ENCODE assay signal across 18 cellular contexts in the genomic region with DNA sequence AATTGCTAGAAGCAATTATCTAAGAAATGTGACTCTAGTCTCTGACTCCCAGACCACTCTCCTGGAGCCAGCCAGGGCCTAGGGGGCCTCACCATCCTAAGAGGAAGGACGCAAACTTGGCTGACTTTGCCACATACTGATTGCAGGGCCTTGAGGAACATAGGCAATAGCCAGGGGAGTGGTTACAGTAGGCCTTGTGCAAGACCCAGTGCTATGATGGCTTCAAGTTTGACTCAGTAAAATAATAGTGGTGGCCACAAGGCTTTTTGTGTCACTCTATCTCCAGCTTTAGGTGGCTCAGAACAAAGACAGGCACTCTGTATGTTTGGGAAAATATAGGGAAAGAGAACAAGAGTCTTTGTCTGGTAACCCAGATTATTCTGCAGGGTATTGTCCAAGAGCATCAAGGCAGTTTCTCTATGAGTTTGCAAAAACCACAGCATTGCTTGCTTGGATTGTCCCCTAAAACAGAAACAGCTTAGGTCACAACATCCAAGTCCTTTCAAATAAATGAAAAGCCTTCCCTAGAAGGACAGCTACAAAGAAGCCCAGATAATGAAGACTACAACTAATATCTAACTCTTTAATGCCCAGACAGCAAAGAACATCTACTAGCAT.
DNase-seq lines count a peak whose midpoint lies in the region; ATAC-seq and TF ChIP-seq lines count a peak whose summit lies in the region.
"Had no signal": no experiment of that assay in that cellular context is flagged by ENCODE, and none has a peak within 500 bp of the region (broad histone marks: within the 10 kb centered on the region; RNA-seq: fewer than 3 reads in every experiment).

No MANE protein-coding gene starts in this region.

- H3K27me3 Mint-ChIP-seq in activated T-helper 17 cell treated with anti-CD3 and anti-CD28 coated beads, Interleukin-2, amount 50 U/mL, for 72 hours = no peaks in the 10 kb centered on the region
- H3K27me3 Mint-ChIP-seq: activated T-cell treated with anti-CD3 and anti-CD28 coated beads, Interleukin-2, amount 50 U/mL, for 24 hours had no signal

- no peaks in the 10 kb centered on the region for H3K4me1 Mint-ChIP-seq in activated T-helper 17 cell treated with anti-CD3 and anti-CD28 coated beads, Interleukin-2, amount 50 U/mL, for 72 hours
- H3K4me1 Mint-ChIP-seq: neural crest cell had no signal

- H3K36me3 Mint-ChIP-seq in activated T-helper 17 cell treated with anti-CD3 and anti-CD28 coated beads, Interleukin-2, amount 50 U/mL, for 72 hours (ENCODE audit: low read depth) = no peaks in the 10 kb centered on the region

- no peak overlapping the region for H3K4me3 ChIP-seq in osteoblast (ENCODE audit: insufficient read depth, low read length)
- H3K4me3 ChIP-seq: BLaER1, coronary artery, lung, stomach had no signal

- H3K9me3 Mint-ChIP-seq in activated T-helper 17 cell treated with anti-CD3 and anti-CD28 coated beads, Interleukin-2, amount 50 U/mL, for 72 hours = peaks cover 16% of the 10 kb centered on the region
- H3K9me3 Mint-ChIP-seq: activated T-cell treated with anti-CD3 and anti-CD28 coated beads, Interleukin-2, amount 50 U/mL, for 24 hours had no signal

- no peaks in the 10 kb centered on the region for H3K27me3 ChIP-seq in osteoblast (ENCODE audit: insufficient read depth, low read length)
- H3K27me3 ChIP-seq: BLaER1, stomach had no signal

- H3K79me2 ChIP-seq in osteoblast (ENCODE audit: insufficient read depth, low read length) = no peaks in the 10 kb centered on the region

- H3K4me1 ChIP-seq in osteoblast (ENCODE audit: insufficient read depth, low read length) = peaks cover 14% of the 10 kb centered on the region
- H3K4me1 ChIP-seq: BLaER1, stomach had no signal

- ATAC-seq in GM19025 (IDR thresholded peaks at IDR 0.05; ENCODE audit: low read depth, unreplicated experiment) = peak; percentile 66
- peak; percentile 75 for ATAC-seq in HG02588 (IDR thresholded peaks at IDR 0.05; ENCODE audit: unreplicated experiment)
- peak; percentile 63 for ATAC-seq in HG03442 (IDR thresholded peaks at IDR 0.05; ENCODE audit: unreplicated experiment)
- ATAC-seq in esophagus mucosa = no peak
- ATAC-seq in activated T-helper 17 cell treated with anti-CD3 and anti-CD28 coated beads, Interleukin-2, amount 50 U/mL, for 72 hours (replicated peaks) = no peak
- ATAC-seq: sciatic nerve had no signal

- H3K27ac Mint-ChIP-seq in activated T-helper 17 cell treated with anti-CD3 and anti-CD28 coated beads, Interleukin-2, amount 50 U/mL, for 72 hours = no peak overlapping the region
- H3K27ac Mint-ChIP-seq: activated T-cell treated with anti-CD3 and anti-CD28 coated beads, Interleukin-2, amount 50 U/mL, for 24 hours had no signal

- H3K27ac ChIP-seq in osteoblast (ENCODE audit: low read depth, low read length) = peak overlapping the region; percentile 56
- no peak overlapping the region for H3K27ac ChIP-seq in caudate nucleus (ENCODE audit: low read depth, low read length)
- H3K27ac ChIP-seq: BLaER1, coronary artery, stomach had no signal

- H3K4me3 Mint-ChIP-seq in activated T-helper 17 cell treated with anti-CD3 and anti-CD28 coated beads, Interleukin-2, amount 50 U/mL, for 72 hours = no peak overlapping the region
- H3K4me3 Mint-ChIP-seq: activated T-cell treated with anti-CD3 and anti-CD28 coated beads, Interleukin-2, amount 50 U/mL, for 24 hours; neural crest cell had no signal

- no peak overlapping the region for H3K4me2 ChIP-seq in osteoblast (ENCODE audit: insufficient read depth, low read length)
- H3K4me2 ChIP-seq: BLaER1 had no signal

- TF ChIP-seq CTCF in osteoblast (IDR thresholded peaks at IDR 0.05; ENCODE audit: extremely low read depth, low read depth, low read length) = no peak

- H4K20me1 ChIP-seq in osteoblast (ENCODE audit: insufficient read depth, low read length) = no peaks in the 10 kb centered on the region
- H4K20me1 ChIP-seq: BLaER1 had no signal

- H3K9me3 ChIP-seq in osteoblast (ENCODE audit: low read depth, low read length) = no peaks in the 10 kb centered on the region
- H3K9me3 ChIP-seq: BLaER1, stomach had no signal

- DNase-seq in osteoblast (ENCODE audit: insufficient read length, low spot score, missing footprints) (no peak), caudate nucleus (lab: John Stamatoyannopoulos, UW) (no peak), globus pallidus (ENCODE audit: low spot score) (no peak)
- DNase-seq: activated T-cell treated with anti-CD3 and anti-CD28 coated beads, Interleukin-2, amount 50 U/mL, for 24 hours; DMS53; NCI-H1092; NCI-H345; stomach had no signal

- H3K36me3 ChIP-seq in osteoblast (ENCODE audit: insufficient read depth, low read length) = no peaks in the 10 kb centered on the region
- H3K36me3 ChIP-seq: BLaER1, stomach had no signal

- peak overlapping the region; percentile 66 for H2AFZ ChIP-seq in osteoblast (ENCODE audit: low read length)

Comparison
In these comparisons a context has a peak if more than half of its experiments do, and no peak if none do; other contexts are left out.
1. ATAC-seq: peak in GM19025 (single experiment), HG02588 (single experiment) and HG03442 (single experiment); none in esophagus mucosa (single experiment) and activated T-helper 17 cell treated with anti-CD3 and anti-CD28 coated beads, Interleukin-2, amount 50 U/mL, for 72 hours (single experiment).